13 cellular contexts compared by ENCODE assay signal in genomic region chr11:128297111-128297651, GRCh38.
DNase-seq lines count a peak whose midpoint lies in the region; ATAC-seq and TF ChIP-seq lines count a peak whose summit lies in the region.
"Had no signal": no experiment of that assay in that cellular context is flagged by ENCODE, and none has a peak within 500 bp of the region (broad histone marks: within the 10 kb centered on the region; RNA-seq: fewer than 3 reads in every experiment).

No MANE protein-coding gene starts in this region.

- H3K9me3 ChIP-seq in gastrocnemius medialis: no peaks in the 10 kb centered on the region
- H3K9me3 ChIP-seq: tibial artery had no signal

- H3K36me3 Mint-ChIP-seq in activated CD4-positive, alpha-beta T cell treated with anti-CD3 and anti-CD28 coated beads for 36 hours (ENCODE audit: low read depth): peaks cover 34% of the 10 kb centered on the region
- peaks cover 40% of the 10 kb centered on the region for H3K36me3 Mint-ChIP-seq in activated T-helper 2 cell treated with anti-CD3 and anti-CD28 coated beads, Interferon-gamma antibody, Interleukin-2, Interleukin-4, amounts not matched to agents 10 μg/mL and 5 μg/mL and 100 μg/mL, durations not matched to agents 14 hours and 24 hours and 36 hours (ENCODE audit: low read depth)

- peaks cover 95% of the 10 kb centered on the region for H3K4me1 Mint-ChIP-seq in activated CD4-positive, alpha-beta T cell treated with anti-CD3 and anti-CD28 coated beads for 36 hours
- peaks cover 83% of the 10 kb centered on the region for H3K4me1 Mint-ChIP-seq in activated T-helper 2 cell treated with anti-CD3 and anti-CD28 coated beads, Interferon-gamma antibody, Interleukin-2, Interleukin-4, amounts not matched to agents 10 μg/mL and 5 μg/mL and 100 μg/mL, durations not matched to agents 14 hours and 24 hours and 36 hours (ENCODE audit: low read depth)

- DNase-seq in activated CD4-positive, alpha-beta T cell treated with anti-CD3 and anti-CD28 coated beads for 36 hours: peak; percentile 46
- no peak for DNase-seq in activated CD4-positive, alpha-beta T cell treated with anti-CD3 and anti-CD28 coated beads for 1 hour
- DNase-seq in NCI-H146 treated with DMSO at 0.1 percent for 48 hours (lab: John Stamatoyannopoulos, UW; ENCODE audit: unreplicated experiment) (peak; percentile 98), gastrocnemius medialis (no peak), AG20443 (ENCODE audit: low spot score) (no peak)
- DNase-seq in activated T-helper 2 cell treated with anti-CD3 and anti-CD28 coated beads, Interferon-gamma antibody, Interleukin-2, Interleukin-4, amounts not matched to agents 10 μg/mL and 5 μg/mL and 100 μg/mL, durations not matched to agents 14 hours and 24 hours and 36 hours (ENCODE audit: low spot score): no peak
- DNase-seq: ACHN, tibial artery had no signal

- POLR2A ChIA-PET in activated CD4-positive, alpha-beta T cell treated with anti-CD3 and anti-CD28 coated beads for 36 hours (lab: Charles Lee): interaction anchor here (1.3 kb wide), 1 partner anchor 8 kb away, joined by 8 read pairs; no protein-coding TSS in a partner anchor

- peak overlapping the region in 3 of 4 donors; percentile 52 to 71 (median 67) for H3K27ac ChIP-seq in gastrocnemius medialis
- H3K27ac ChIP-seq: tibial artery had no signal

- no peak overlapping the region for H3K4me3 Mint-ChIP-seq in activated CD4-positive, alpha-beta T cell treated with anti-CD3 and anti-CD28 coated beads for 36 hours
- peak overlapping the region; percentile 17 for H3K4me3 Mint-ChIP-seq in activated T-helper 2 cell treated with anti-CD3 and anti-CD28 coated beads, Interferon-gamma antibody, Interleukin-2, Interleukin-4, amounts not matched to agents 10 μg/mL and 5 μg/mL and 100 μg/mL, durations not matched to agents 14 hours and 24 hours and 36 hours (ENCODE audit: low read depth)

- no peak for TF ChIP-seq POLR2A in gastrocnemius medialis (IDR thresholded peaks at IDR 0.05)

- no peak overlapping the region for H3K4me3 ChIP-seq in gastrocnemius medialis
- H3K4me3 ChIP-seq: smooth muscle cell, tibial artery had no signal

- no peaks in the 10 kb centered on the region for H3K27me3 Mint-ChIP-seq in activated CD4-positive, alpha-beta T cell treated with anti-CD3 and anti-CD28 coated beads for 36 hours
- no peaks in the 10 kb centered on the region for H3K27me3 Mint-ChIP-seq in activated T-helper 2 cell treated with anti-CD3 and anti-CD28 coated beads, Interferon-gamma antibody, Interleukin-2, Interleukin-4, amounts not matched to agents 10 μg/mL and 5 μg/mL and 100 μg/mL, durations not matched to agents 14 hours and 24 hours and 36 hours (ENCODE audit: low read depth)

- H3K36me3 ChIP-seq in gastrocnemius medialis: no peaks in the 10 kb centered on the region
- H3K36me3 ChIP-seq: tibial artery had no signal

- no peak for TF ChIP-seq CTCF in gastrocnemius medialis (IDR thresholded peaks at IDR 0.05 in 4 of 5, conservative IDR thresholded peaks at IDR 0.05 in 1 of 5)

- peaks cover 0 to 16% of the 10 kb centered on the region in 2 donors for H3K4me1 ChIP-seq in gastrocnemius medialis

- peak overlapping the region; percentile 93 for H3K27ac Mint-ChIP-seq in activated CD4-positive, alpha-beta T cell treated with anti-CD3 and anti-CD28 coated beads for 36 hours
- peak overlapping the region; percentile 89 for H3K27ac Mint-ChIP-seq in activated T-helper 2 cell treated with anti-CD3 and anti-CD28 coated beads, Interferon-gamma antibody, Interleukin-2, Interleukin-4, amounts not matched to agents 10 μg/mL and 5 μg/mL and 100 μg/mL, durations not matched to agents 14 hours and 24 hours and 36 hours

- peak; percentile 31 for ATAC-seq in activated CD4-positive, alpha-beta T cell treated with anti-CD3 and anti-CD28 coated beads for 36 hours
- ATAC-seq in gastrocnemius medialis (no peak), GM21528 (IDR thresholded peaks at IDR 0.05; ENCODE audit: low FRiP score, unreplicated experiment) (no peak), GM21515 (IDR thresholded peaks at IDR 0.05; ENCODE audit: unreplicated experiment) (no peak)
- ATAC-seq: left lobe of liver, Panc1 had no signal

- CTCF ChIA-PET in activated CD4-positive, alpha-beta T cell treated with anti-CD3 and anti-CD28 coated beads for 36 hours (lab: Charles Lee): interaction anchor here (0.6 to 2.0 kb wide), 9 partner anchors 11 to 333 kb away, joined by 3 to 7 read pairs (median 4); no protein-coding TSS in a partner anchor

- in situ Hi-C loops in gastrocnemius medialis (cut with MboI; ENCODE audit: low sequenced_read_pairs in 4 of 4): loop anchor here (25.0 kb wide), 1 partner anchor 540 kb away; no protein-coding TSS in a partner anchor

- intact Hi-C loops in activated CD4-positive, alpha-beta T cell treated with anti-CD3 and anti-CD28 coated beads for 36 hours (cut with DNase I, micrococcal nuclease): no loop called here
- intact Hi-C loops in activated T-helper 2 cell treated with anti-CD3 and anti-CD28 coated beads, Interferon-gamma antibody, Interleukin-2, Interleukin-4, amounts not matched to agents 10 μg/mL and 5 μg/mL and 100 μg/mL, durations not matched to agents 14 hours and 24 hours and 36 hours (cut with micrococcal nuclease): no loop called here
- intact Hi-C loops in gastrocnemius medialis (cut with DNase I; ENCODE audit: low total_unique reads): no loop called here

- no peaks in the 10 kb centered on the region for H3K27me3 ChIP-seq in gastrocnemius medialis
- H3K27me3 ChIP-seq: tibial artery had no signal

- peaks cover 5% of the 10 kb centered on the region for H3K9me3 Mint-ChIP-seq in activated CD4-positive, alpha-beta T cell treated with anti-CD3 and anti-CD28 coated beads for 36 hours (ENCODE audit: low read depth)
- peaks cover 6% of the 10 kb centered on the region for H3K9me3 Mint-ChIP-seq in activated T-helper 2 cell treated with anti-CD3 and anti-CD28 coated beads, Interferon-gamma antibody, Interleukin-2, Interleukin-4, amounts not matched to agents 10 μg/mL and 5 μg/mL and 100 μg/mL, durations not matched to agents 14 hours and 24 hours and 36 hours

Comparison
In these comparisons a context has a peak if more than half of its experiments do, and no peak if none do; other contexts are left out.
1. DNase-seq: peak in activated CD4-positive, alpha-beta T cell treated with anti-CD3 and anti-CD28 coated beads for 36 hours (single experiment) and NCI-H146 treated with DMSO at 0.1 percent for 48 hours (single experiment); none in activated CD4-positive, alpha-beta T cell treated with anti-CD3 and anti-CD28 coated beads for 1 hour (single experiment), activated T-helper 2 cell treated with anti-CD3 and anti-CD28 coated beads, Interferon-gamma antibody, Interleukin-2, Interleukin-4, amounts not matched to agents 10 μg/mL and 5 μg/mL and 100 μg/mL, durations not matched to agents 14 hours and 24 hours and 36 hours (single experiment), gastrocnemius medialis (0 of 2) and AG20443 (single experiment).